ENCODE assay signal across 18 cellular contexts in the genomic region with DNA sequence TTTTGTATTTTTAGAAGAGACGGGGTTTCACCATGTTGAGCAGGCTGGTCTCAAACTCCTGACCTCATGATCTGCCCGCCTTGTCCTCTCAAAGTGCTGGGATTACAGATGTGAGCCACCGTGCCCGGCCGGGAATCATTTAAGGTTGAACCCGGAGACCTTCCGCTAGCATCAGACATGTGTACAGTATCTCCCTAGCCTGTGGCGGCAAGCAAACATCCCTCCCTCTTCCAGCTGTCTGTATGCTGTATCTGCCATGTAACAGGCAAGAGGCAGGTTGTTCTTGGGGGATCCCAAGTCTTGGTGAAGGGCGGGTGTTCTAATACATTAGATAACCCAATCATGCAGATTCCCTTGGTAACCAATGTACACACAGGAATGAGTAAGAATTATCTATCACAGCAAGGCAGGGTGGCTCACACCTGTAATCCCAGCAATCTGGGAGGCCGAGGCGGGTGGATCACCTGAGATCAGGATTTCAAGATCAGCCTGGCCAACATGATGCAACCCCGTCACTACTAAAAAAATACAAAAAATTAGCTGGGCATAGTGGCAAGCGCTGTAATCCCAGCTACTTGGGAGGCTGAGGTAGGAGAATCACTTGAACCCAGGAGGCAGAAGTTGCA.
"Had no signal": no experiment of that assay in that cellular context is flagged by ENCODE, and none has a peak within 500 bp of the region (broad histone marks: within the 10 kb centered on the region; RNA-seq: fewer than 3 reads in every experiment).

No MANE protein-coding gene starts in this region.

- H3K27ac ChIP-seq: coronary artery, esophagus squamous epithelium, lower lobe of right lung, neutrophil, psoas muscle, thoracic aorta, tibial nerve, upper lobe of right lung, uterus had no signal

- H3K4me1 ChIP-seq: lower lobe of right lung, psoas muscle, tibial nerve, upper lobe of right lung, uterus had no signal

- H3K36me3 ChIP-seq: esophagus squamous epithelium, lower lobe of right lung, neutrophil, thoracic aorta, tibial nerve, upper lobe of right lung, uterus had no signal

- H3K27me3 ChIP-seq: esophagus squamous epithelium, neutrophil, tibial nerve, upper lobe of right lung, uterus had no signal

- DNase-seq: dermis blood vessel endothelial cell; effector memory CD4-positive, alpha-beta T cell; erythroblast; esophagus squamous epithelium; left ventricle myocardium superior; naive thymus-derived CD8-positive, alpha-beta T cell; psoas muscle; right cardiac atrium; stimulated activated CD4-positive, alpha-beta T cell treated with anti-CD3 and anti-CD28 coated beads, Interleukin-15, amount 100 ng/mL, for 24 hours; stimulated activated CD4-positive, alpha-beta T cell treated with anti-CD3 and anti-CD28 coated beads, Interleukin-2, amount 100 ng/mL, for 48 hours; stimulated activated naive B cell treated with anti-CD40 and anti-IgM and Interleukin-4, amounts not matched to agents 10 μg/mL and 1 μg/mL and 100 μg/mL, for 72 hours; upper lobe of right lung; uterus had no signal

- H3K4me3 ChIP-seq: coronary artery, esophagus squamous epithelium, lower lobe of right lung, psoas muscle, thoracic aorta, tibial nerve, upper lobe of right lung, uterus had no signal

- H3K9me3 ChIP-seq: esophagus squamous epithelium, lower lobe of right lung, neutrophil, psoas muscle, thoracic aorta, tibial nerve, upper lobe of right lung, uterus had no signal

- ATAC-seq: left ventricle myocardium superior; lower lobe of right lung; naive thymus-derived CD8-positive, alpha-beta T cell; psoas muscle; right cardiac atrium; stimulated activated naive B cell treated with anti-CD40 and anti-IgM and Interleukin-4, amounts not matched to agents 10 μg/mL and 1 μg/mL and 100 μg/mL, for 72 hours had no signal
